9 cellular contexts compared by ENCODE assay signal in genomic region chr6:116352515-116353471, GRCh38. TPM values are rescaled to one million over a fixed set of nuclear protein-coding genes. Genes with fewer than 3 reads are reported as not detected.
DNase-seq lines count a peak whose midpoint lies in the region; ATAC-seq, FAIRE-seq and TF ChIP-seq lines count a peak whose summit lies in the region.
"Had no signal": no experiment of that assay in that cellular context is flagged by ENCODE, and none has a peak within 500 bp of the region (broad histone marks: within the 10 kb centered on the region; RNA-seq: fewer than 3 reads in every experiment).

No MANE protein-coding gene starts in this region.

- 3% methylated on average over 3 of the region's 3 CpGs for whole genome bisulfite sequencing in GM12878 (ENCODE audit: insufficient coverage, insufficient replicate concordance, low lambda C conversion rate, missing lambda C conversion rate)

- peak overlapping the region; percentile 55 for H2AFZ ChIP-seq in GM12878 (ENCODE audit: control insufficient read depth, low read depth, low read length)
- H2AFZ ChIP-seq in osteoblast (ENCODE audit: low read length) = peak overlapping the region; percentile 72

- in situ Hi-C loops in GM12878 (cut with MboI) = no loop called here

- H3K4me1 Mint-ChIP-seq in activated CD4-positive, alpha-beta T cell treated with anti-CD3 and anti-CD28 coated beads, Interleukin-2, amount 10 ng/mL, durations not matched to agents 24 days and 14 days = no peaks in the 10 kb centered on the region

- H3K27me3 ChIP-seq in GM12878 (replicated peaks in 1 of 2; ENCODE audit: control insufficient read depth in 2 of 2, insufficient read depth in 2 of 2, low read length in 1 of 2) (no peaks in the 10 kb centered on the region), osteoblast (ENCODE audit: insufficient read depth, low read length) (no peaks in the 10 kb centered on the region)
- H3K27me3 ChIP-seq: SJSA1 had no signal

- POLR2A ChIA-PET in GM12878 (lab: Charles Lee) = interaction anchor here (0.7 kb wide), 1 partner anchor 42 kb away, joined by 3 read pairs; no protein-coding TSS in a partner anchor

- no peak for TF ChIP-seq RAD21 in GM12878 (IDR thresholded peaks at IDR 0.05; ENCODE audit: insufficient read depth, low read depth, low read length)

- SMC1A ChIA-PET in GM12878 (lab: Charles Lee; ENCODE audit: uncharacterized antibody, unreplicated experiment) = interaction anchor here (0.9 to 1.8 kb wide), 10 partner anchors 8 to 65 kb away, joined by 3 to 6 read pairs (median 4); no protein-coding TSS in a partner anchor

- no TSS peak for BruUV-seq in GM12878 (replicated peaks; lab: Mats Ljungman, UMichigan)

- intact Hi-C loops in GM12878 (cut with micrococcal nuclease; ENCODE audit: unreplicated experiment) = no loop called here
- intact Hi-C loops in activated CD4-positive, alpha-beta T cell treated with anti-CD3 and anti-CD28 coated beads, Interleukin-2, amount 10 ng/mL, durations not matched to agents 24 days and 14 days (cut with micrococcal nuclease) = no loop called here

- H3K4me1 ChIP-seq in GM12878 (ENCODE audit: control insufficient read depth, insufficient read depth, low read length) (peaks cover 9% of the 10 kb centered on the region; the same call in 1 of the 2 replicates), osteoblast (ENCODE audit: insufficient read depth, low read length) (peaks cover 24% of the 10 kb centered on the region)

- H3K4me2 ChIP-seq in GM12878 (ENCODE audit: control insufficient read depth, insufficient read depth) (peak overlapping the region; percentile 36), osteoblast (ENCODE audit: insufficient read depth, low read length) (peak overlapping the region; percentile 69)

- TF ChIP-seq CTCF in GM12878 (IDR thresholded peaks at IDR 0.05 in 2 of 3, conservative IDR thresholded peaks at IDR 0.05 in 1 of 3; ENCODE audit: control insufficient read depth in 2 of 3, extremely low read depth in 1 of 3, insufficient read depth in 1 of 3, low read depth in 3 of 3, low read length in 3 of 3) = no peak
- no peak for TF ChIP-seq CTCF in osteoblast (IDR thresholded peaks at IDR 0.05; ENCODE audit: extremely low read depth, low read depth, low read length)

- H3K9ac ChIP-seq in GM12878 (ENCODE audit: control insufficient read depth, insufficient read depth, low read length) = no peak overlapping the region

- H3K4me3 Mint-ChIP-seq in activated CD4-positive, alpha-beta T cell treated with anti-CD3 and anti-CD28 coated beads, Interleukin-2, amount 10 ng/mL, durations not matched to agents 24 days and 14 days = no peak overlapping the region

- H3K27ac Mint-ChIP-seq in activated CD4-positive, alpha-beta T cell treated with anti-CD3 and anti-CD28 coated beads, Interleukin-2, amount 10 ng/mL, durations not matched to agents 24 days and 14 days = no peak overlapping the region

- no peaks in the 10 kb centered on the region for H3K79me2 ChIP-seq in GM12878 (ENCODE audit: control insufficient read depth, insufficient read depth, low read length)
- no peaks in the 10 kb centered on the region for H3K79me2 ChIP-seq in osteoblast (ENCODE audit: insufficient read depth, low read length)

- TF ChIP-seq EP300 in GM12878 (IDR thresholded peaks at IDR 0.05; ENCODE audit: borderline replicate concordance in 1 of 2, control insufficient read depth in 1 of 2, low read depth in 2 of 2, low read length in 2 of 2) = no peak

- H3K4me3 ChIP-seq in GM12878 (no peak overlapping the region), osteoblast (ENCODE audit: insufficient read depth, low read length) (peak overlapping the region; percentile 42)
- H3K4me3 ChIP-seq: SJSA1 had no signal

- DNase-seq in GM12878 (ENCODE audit: low read depth, low spot score) = peak; percentile 38
- DNase-seq in osteoblast (ENCODE audit: insufficient read length, low spot score, missing footprints) = no peak
- no peak for DNase-seq in substantia nigra (lab: John Stamatoyannopoulos, UW)
- DNase-seq in nucleus accumbens (lab: John Stamatoyannopoulos, UW) = no peak
- no peak for DNase-seq in SW 1271 (lab: John Stamatoyannopoulos, UW)
- DNase-seq in activated CD4-positive, alpha-beta T cell treated with anti-CD3 and anti-CD28 coated beads, Interleukin-2, amount 10 ng/mL, durations not matched to agents 24 days and 14 days = no peak

- no peaks in the 10 kb centered on the region for H4K20me1 ChIP-seq in GM12878 (ENCODE audit: control insufficient read depth, insufficient read depth)
- no peaks in the 10 kb centered on the region for H4K20me1 ChIP-seq in osteoblast (ENCODE audit: insufficient read depth, low read length)

- H3K9me3 ChIP-seq in GM12878 (replicated peaks; ENCODE audit: control insufficient read depth, insufficient read depth, low read length) = no peaks in the 10 kb centered on the region; the same call in 2 of the 3 replicates
- no peaks in the 10 kb centered on the region for H3K9me3 ChIP-seq in osteoblast (ENCODE audit: low read depth, low read length)
- H3K9me3 ChIP-seq: SJSA1 had no signal

- ATAC-seq in GM18502 (IDR thresholded peaks at IDR 0.05; ENCODE audit: poor library complexity, unreplicated experiment) (peak; percentile 69), HG02759 (IDR thresholded peaks at IDR 0.05; ENCODE audit: unreplicated experiment) (peak; percentile 80), GM12878 (peak; percentile 91)

- CTCF ChIA-PET in GM12878 (lab: Yijun Ruan, JAX) = interaction anchor here (0.7 to 2.4 kb wide), 6 partner anchors 8 to 182 kb away, joined by 3 to 7 read pairs (median 4); no protein-coding TSS in a partner anchor

- H3K9me3 Mint-ChIP-seq in activated CD4-positive, alpha-beta T cell treated with anti-CD3 and anti-CD28 coated beads, Interleukin-2, amount 10 ng/mL, durations not matched to agents 24 days and 14 days = no peaks in the 10 kb centered on the region

- no peak for TF ChIP-seq POLR2A in GM12878 (IDR thresholded peaks at IDR 0.05; ENCODE audit: low read depth, low read length)

- FAIRE-seq in GM12878 (lab: Jason Lieb, UNC) = peak; percentile 83

- no peaks in the 10 kb centered on the region for H3K36me3 Mint-ChIP-seq in activated CD4-positive, alpha-beta T cell treated with anti-CD3 and anti-CD28 coated beads, Interleukin-2, amount 10 ng/mL, durations not matched to agents 24 days and 14 days (ENCODE audit: low read depth)

- RAD21 ChIA-PET in GM12878 (lab: Charles Lee; ENCODE audit: unreplicated experiment) = interaction anchor here (0.8 to 2.6 kb wide), 2 partner anchors 40 to 92 kb away, joined by 3 to 6 read pairs; no protein-coding TSS in a partner anchor

- H3K27me3 Mint-ChIP-seq in activated CD4-positive, alpha-beta T cell treated with anti-CD3 and anti-CD28 coated beads, Interleukin-2, amount 10 ng/mL, durations not matched to agents 24 days and 14 days = peaks cover 6% of the 10 kb centered on the region

- H3K27ac ChIP-seq in GM12878 (ENCODE audit: control insufficient read depth, insufficient read depth) (peak overlapping the region; percentile 13; the same call in 1 of the 2 replicates), osteoblast (ENCODE audit: low read depth, low read length) (peak overlapping the region; percentile 73), substantia nigra (ENCODE audit: low read depth, low read length, poor library complexity, severe bottlenecking) (no peak overlapping the region)
- H3K27ac ChIP-seq: SJSA1 had no signal

- no peaks in the 10 kb centered on the region for H3K36me3 ChIP-seq in GM12878 (ENCODE audit: control insufficient read depth in 2 of 2, insufficient read depth in 2 of 2, low read length in 1 of 2)
- no peaks in the 10 kb centered on the region for H3K36me3 ChIP-seq in osteoblast (ENCODE audit: insufficient read depth, low read length)
- H3K36me3 ChIP-seq: SJSA1 had no signal

TF ChIP-seq in GM12878, 131 proteins besides CTCF, POLR2A, EP300 and RAD21 (continues in another document):
- TF ChIP-seq GATAD2B (conservative IDR thresholded peaks at IDR 0.05; ENCODE audit: low read depth) = no peak
- TF ChIP-seq RELB (IDR thresholded peaks at IDR 0.05; ENCODE audit: low read depth) = 0 out of 2 replicates have a peak, but pooled peaks have one; percentile 36
- peak; percentile 50; the same call in 1 of the 2 replicates for TF ChIP-seq GABPA (IDR thresholded peaks at IDR 0.05; ENCODE audit: low read depth)
- TF ChIP-seq RAD51 (IDR thresholded peaks at IDR 0.05) = no peak
- TF ChIP-seq ATF7 (IDR thresholded peaks at IDR 0.05; ENCODE audit: low read depth) = peak; percentile 55; the same call in 1 of the 2 replicates

RNA-seq across cellular contexts. Expression of gene DSE, which starts 18.0 kb away (rescaled TPM):
- 131 and 135 TPM in 2 replicates for total RNA-seq in GM12878 (2013; cell fraction: nucleolus; rRNA removed)
- total RNA-seq in GM12878 (2014; rRNA removed) (65.3 and 77.4 TPM in 2 replicates), GM12878 (2014; rRNA removed; fragmentation: Illumina TruSeq; extraction: Trizol) (62.3 and 63.9 TPM in 2 replicates), GM12878 (2021) (75.1 and 76.4 TPM in 2 replicates), osteoblast (193 and 229 TPM in 2 replicates)
- 20.3 TPM for polyA plus RNA-seq in GM12878 (2011; ENCODE audit: low read depth)
- polyA plus RNA-seq in GM12878 (2011; rRNA removed) (12.2 and 12.6 TPM in 2 replicates), GM12878 (2014; fragmentation: Illumina TruSeq; extraction: Trizol) (51.8 and 58.9 TPM in 2 replicates), GM12878 (2014; fragmentation: Nextera tagmentation; extraction: Ambion mirVana) (10 to 100 TPM; 17.1 to 24.2 TPM), GM12878 (2014; rRNA removed) (35.9 and 38.6 TPM in 2 replicates), GM12878 (2016; fragmentation: Nextera tagmentation; extraction: Ambion mirVana) (10 to 100 TPM; 43.0 TPM)
- polyA plus RNA-seq in GM12878 (2011; cell fraction: cytosol; rRNA removed) = 6.7 and 9.5 TPM in 2 replicates
- polyA plus RNA-seq in GM12878 (2011; cell fraction: nucleus; rRNA removed) = 14.6 and 17.6 TPM in 2 replicates
- 22.5 and 29.0 TPM in 2 replicates for polyA plus RNA-seq in GM12878 (2012)
- 23.2 and 26.4 TPM in 2 replicates for polyA minus RNA-seq in GM12878 (2011; rRNA and poly(A)+ RNA removed)
- 3.8 and 3.9 TPM in 2 replicates for polyA minus RNA-seq in GM12878 (2011; cell fraction: cytosol; rRNA and poly(A)+ RNA removed)
- 17.5 and 26.1 TPM in 2 replicates for polyA minus RNA-seq in GM12878 (2011; cell fraction: nucleus; rRNA and poly(A)+ RNA removed)
- 1.7 and 2.7 TPM in 2 replicates for total RNA-seq in activated CD4-positive, alpha-beta T cell treated with anti-CD3 and anti-CD28 coated beads, Interleukin-2, amount 10 ng/mL, durations not matched to agents 24 days and 14 days

Comparison
In these comparisons a context has a peak if more than half of its experiments do, and no peak if none do; other contexts are left out.
1. RNA of gene DSE, which starts 18.0 kb away (total RNA-seq): 193 to 229 TPM in osteoblast and 62.3 to 135 TPM in GM12878; 1.7 to 2.7 TPM in activated CD4-positive, alpha-beta T cell treated with anti-CD3 and anti-CD28 coated beads, Interleukin-2, amount 10 ng/mL, durations not matched to agents 24 days and 14 days; every median in the first group is over 10 times any median in the second.
2. Peak in every context shown above with its lines, with median percentiles within 50 percentile points of each other: ATAC-seq.